Comparison of ENCODE assay signal across 6 cellular contexts in the genomic region with DNA sequence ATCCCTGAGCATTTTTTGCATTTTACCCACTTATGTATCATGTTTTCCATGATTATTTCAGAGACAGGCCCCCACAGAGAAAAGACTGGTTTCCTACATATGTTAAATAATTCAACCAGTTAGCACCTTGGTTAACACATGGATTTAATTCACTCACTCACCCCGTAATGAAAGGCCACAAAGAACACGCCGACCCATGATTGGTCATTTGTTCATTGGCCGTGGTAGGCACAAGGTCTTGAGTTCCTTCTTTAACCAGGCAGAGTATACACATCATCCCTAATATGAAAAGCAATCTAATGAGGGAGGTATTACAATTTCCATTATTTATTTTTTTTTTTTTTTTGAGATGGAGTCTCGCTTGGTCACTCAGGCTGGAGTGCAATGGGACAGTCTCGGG.
"Had no signal": no experiment of that assay in that cellular context is flagged by ENCODE, and none has a peak within 500 bp of the region (broad histone marks: within the 10 kb centered on the region; RNA-seq: fewer than 3 reads in every experiment).

No MANE protein-coding gene starts in this region.

- DNase-seq: activated CD4-positive, CD25-positive, alpha-beta regulatory T cell treated with anti-CD3 and anti-CD28 coated beads, Interleukin-2, amount 50 U/mL, for 72 hours; hypothalamus; retina; substantia nigra; T-helper 9 cell; transverse colon had no signal
